8 cellular contexts compared by ENCODE assay signal in genomic region chr12:104720346-104721064, GRCh38.
DNase-seq lines count a peak whose midpoint lies in the region; ATAC-seq and TF ChIP-seq lines count a peak whose summit lies in the region.

No MANE protein-coding gene starts in this region.

- H3K36me3 Mint-ChIP-seq in brain, result no peaks in the 10 kb centered on the region
- no peaks in the 10 kb centered on the region for H3K36me3 Mint-ChIP-seq in stimulated activated naive CD8-positive, alpha-beta T cell treated with anti-CD3 and anti-CD28 coated beads, Interleukin-15, Interleukin-2, amounts not matched to agents 100 ng/mL and 50 ng/mL, for 24 hours (ENCODE audit: low read depth)

- no peaks in the 10 kb centered on the region for H3K27me3 ChIP-seq in muscle layer of colon (ENCODE audit: control insufficient read depth in 1 of 2, insufficient read depth in 2 of 2, low read length in 2 of 2)

- H3K9me3 Mint-ChIP-seq in brain, result no peaks in the 10 kb centered on the region
- no peaks in the 10 kb centered on the region for H3K9me3 Mint-ChIP-seq in stimulated activated naive CD8-positive, alpha-beta T cell treated with anti-CD3 and anti-CD28 coated beads, Interleukin-15, Interleukin-2, amounts not matched to agents 100 ng/mL and 50 ng/mL, for 24 hours

- H3K4me3 ChIP-seq in muscle layer of colon (ENCODE audit: low read depth in 1 of 2, low read length in 2 of 2), result no peak overlapping the region

- TF ChIP-seq CTCF in brain (conservative IDR thresholded peaks at IDR 0.05), result no peak

- no peaks in the 10 kb centered on the region for H3K36me3 ChIP-seq in muscle layer of colon (ENCODE audit: insufficient read depth, low read length)

- peak; percentile 34 to 91 (median 65) for DNase-seq in T-helper 2 cell
- DNase-seq in A172 (ENCODE audit: low spot score), result no peak

- ATAC-seq in GM18909 (IDR thresholded peaks at IDR 0.05; ENCODE audit: poor library complexity, unreplicated experiment) (peak; percentile 52), GM21576 (IDR thresholded peaks at IDR 0.05; ENCODE audit: unreplicated experiment) (no peak), HG03045 (IDR thresholded peaks at IDR 0.05; ENCODE audit: unreplicated experiment) (no peak)

- H3K27ac ChIP-seq in muscle layer of colon (ENCODE audit: low read depth, low read length), result peak overlapping the region; percentile 7

- no peaks in the 10 kb centered on the region for H3K9me3 ChIP-seq in muscle layer of colon (ENCODE audit: low read length)

- peaks cover 90% of the 10 kb centered on the region for H3K4me1 Mint-ChIP-seq in brain
- peaks cover 55% of the 10 kb centered on the region for H3K4me1 Mint-ChIP-seq in stimulated activated naive CD8-positive, alpha-beta T cell treated with anti-CD3 and anti-CD28 coated beads, Interleukin-15, Interleukin-2, amounts not matched to agents 100 ng/mL and 50 ng/mL, for 24 hours (ENCODE audit: low read depth)

- peaks cover 2% of the 10 kb centered on the region for H3K27me3 Mint-ChIP-seq in brain
- no peaks in the 10 kb centered on the region for H3K27me3 Mint-ChIP-seq in stimulated activated naive CD8-positive, alpha-beta T cell treated with anti-CD3 and anti-CD28 coated beads, Interleukin-15, Interleukin-2, amounts not matched to agents 100 ng/mL and 50 ng/mL, for 24 hours

- peak overlapping the region in 4 of 5 experiments; percentile 14 to 77 (median 45) for H3K27ac Mint-ChIP-seq in brain
- H3K27ac Mint-ChIP-seq in stimulated activated naive CD8-positive, alpha-beta T cell treated with anti-CD3 and anti-CD28 coated beads, Interleukin-15, Interleukin-2, amounts not matched to agents 100 ng/mL and 50 ng/mL, for 24 hours, result peak overlapping the region; percentile 92

- no peak overlapping the region for H3K9ac ChIP-seq in muscle layer of colon (ENCODE audit: low read length)

- H3K4me3 Mint-ChIP-seq in brain, result peak overlapping the region in 3 of 5 experiments; percentile 22 to 46 (median 43)
- H3K4me3 Mint-ChIP-seq in stimulated activated naive CD8-positive, alpha-beta T cell treated with anti-CD3 and anti-CD28 coated beads, Interleukin-15, Interleukin-2, amounts not matched to agents 100 ng/mL and 50 ng/mL, for 24 hours, result peak overlapping the region; percentile 83

- peaks cover 36% of the 10 kb centered on the region for H3K4me1 ChIP-seq in muscle layer of colon (ENCODE audit: insufficient read depth, low read length)
